2 cellular contexts compared by ENCODE assay signal in genomic region chr16:89433363-89433984, GRCh38.
TF ChIP-seq lines count a peak whose summit lies in the region.

No MANE protein-coding gene starts in this region.

TF ChIP-seq in K562, 482 proteins besides CTCF, POLR2A, EP300 and RAD21:
- TF ChIP-seq RBM22 (IDR thresholded peaks at IDR 0.05; ENCODE audit: low read depth, low read length, poor library complexity, severe bottlenecking) (peak; percentile 62), POLR2G (IDR thresholded peaks at IDR 0.05; ENCODE audit: low read depth, low read length) (peak; percentile 57)
TF ChIP-seq in K562: peak in this region for 2; not testable (repeated sequence) for 480.

TF ChIP-seq in HepG2, 621 proteins besides CTCF, POLR2A, EP300 and RAD21:
- TF ChIP-seq ZBTB38 (CRISPR knock-in tag; IDR thresholded peaks at IDR 0.05) (0 out of 2 replicates have a peak, but pooled peaks have one; percentile 26), AGO2 (optimal IDR thresholded peaks at IDR 0.05; ENCODE audit: low read depth, low read length) (peak; percentile 61), RBM22 (optimal IDR thresholded peaks at IDR 0.05; ENCODE audit: low read length) (peak; percentile 80)
